6 cellular contexts compared by ENCODE assay signal in genomic region chr7:144488977-144489376, GRCh38.
"Had no signal": no experiment of that assay in that cellular context is flagged by ENCODE, and none has a peak within 500 bp of the region (broad histone marks: within the 10 kb centered on the region; RNA-seq: fewer than 3 reads in every experiment).

No MANE protein-coding gene starts in this region.

- H3K9me3 Mint-ChIP-seq: GM23338 had no signal

- ATAC-seq: GM23338, K562 had no signal

- H3K4me3 Mint-ChIP-seq: GM23338, H9 had no signal

- DNase-seq: H9, HCEC 1CT, IMR-90, KG1 had no signal

- H2AFZ ChIP-seq: GM23338 had no signal

- H3K4me3 ChIP-seq: GM23338, K562 had no signal
